17 cellular contexts compared by ENCODE assay signal in the genomic region with DNA sequence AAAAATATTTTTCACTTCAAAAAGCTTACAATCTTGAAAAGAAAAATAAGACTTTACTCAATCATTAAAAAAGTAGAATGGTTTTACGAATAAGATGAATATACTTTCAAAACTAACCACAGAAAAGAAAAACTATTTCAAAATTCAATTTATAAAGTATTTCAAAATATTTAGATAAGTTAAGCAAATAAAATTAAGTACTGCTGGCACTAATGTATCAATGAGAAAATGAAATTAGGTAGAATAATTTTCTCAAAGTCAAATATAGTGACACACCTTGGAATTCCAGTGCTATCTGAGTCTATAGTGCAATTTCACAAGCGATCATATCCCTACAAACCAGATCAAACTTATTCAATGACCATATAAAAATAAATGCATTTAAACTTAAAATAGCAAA.
DNase-seq lines count a peak whose midpoint lies in the region; ATAC-seq, FAIRE-seq and TF ChIP-seq lines count a peak whose summit lies in the region.
"Had no signal": no experiment of that assay in that cellular context is flagged by ENCODE, and none has a peak within 500 bp of the region (broad histone marks: within the 10 kb centered on the region; RNA-seq: fewer than 3 reads in every experiment).

No MANE protein-coding gene starts in this region.

- H3K4me1 ChIP-seq in HCT116 (ENCODE audit: control insufficient read depth in 1 of 2, insufficient read depth in 2 of 2, low read length in 2 of 2) (peaks cover 0 to 6% of the 10 kb centered on the region in 2 experiments; a peak in 1 of 4 replicates), mesenchymal stem cell (ENCODE audit: control insufficient read depth, insufficient read depth, low read depth, low read length) (no peaks in the 10 kb centered on the region)

- ATAC-seq in HCT116 (no peak), GM19452 (IDR thresholded peaks at IDR 0.05; ENCODE audit: unreplicated experiment) (no peak)
- no peak for ATAC-seq in activated T-helper 17 cell treated with anti-CD3 and anti-CD28 coated beads, Interleukin-2, amount 50 U/mL, for 72 hours (replicated peaks)
- ATAC-seq: GM23338 had no signal

- no peak overlapping the region for H2BK120ac ChIP-seq in mesenchymal stem cell (ENCODE audit: low read depth, low read length)

- H3K18ac ChIP-seq in mesenchymal stem cell (ENCODE audit: low read depth in 1 of 2, low read length in 2 of 2), result no peak overlapping the region

- no CpG with 5 or more reads among the region's 2 CpGs for WGBS in mesenchymal stem cell

- H2BK12ac ChIP-seq in mesenchymal stem cell (ENCODE audit: low read length in 2 of 2), result no peak overlapping the region

- H3K4ac ChIP-seq in mesenchymal stem cell (ENCODE audit: low read depth in 1 of 2, low read length in 2 of 2), result no peak overlapping the region

- H2BK5ac ChIP-seq in mesenchymal stem cell (ENCODE audit: low read depth, low read length, poor library complexity, severe bottlenecking), result peak overlapping the region; percentile 19

- BruUV-seq in HCT116 (replicated peaks; lab: Mats Ljungman, UMichigan), result no TSS peak

- H4K20me1 ChIP-seq in HCT116 (ENCODE audit: insufficient read depth), result no peaks in the 10 kb centered on the region

- RAD21 ChIA-PET in HCT116 (lab: Charles Lee; ENCODE audit: low non-redundant PET in 1 of 2, low total read pairs in 2 of 2, uncharacterized antibody in 2 of 2, unreplicated experiment in 2 of 2), result no interaction called here

- no peak overlapping the region for H3K4me3 Mint-ChIP-seq in activated T-helper 17 cell treated with anti-CD3 and anti-CD28 coated beads, Interleukin-2, amount 50 U/mL, for 72 hours
- H3K4me3 Mint-ChIP-seq: CD4-positive, alpha-beta memory T cell; GM23338; H9 had no signal

- H3K9me3 Mint-ChIP-seq in activated T-helper 17 cell treated with anti-CD3 and anti-CD28 coated beads, Interleukin-2, amount 50 U/mL, for 72 hours, result peaks cover 3% of the 10 kb centered on the region
- H3K9me3 Mint-ChIP-seq: GM23338, H9 had no signal

- no peak overlapping the region for H2BK15ac ChIP-seq in mesenchymal stem cell (ENCODE audit: low read depth, poor library complexity, severe bottlenecking)

- no peaks in the 10 kb centered on the region for H3K36me3 ChIP-seq in HCT116 (ENCODE audit: control insufficient read depth in 1 of 2, insufficient read depth in 2 of 2, low read length in 2 of 2)
- no peaks in the 10 kb centered on the region for H3K36me3 ChIP-seq in mesenchymal stem cell (ENCODE audit: control insufficient read depth in 1 of 2, insufficient read depth in 2 of 2, low read depth in 1 of 2, low read length in 2 of 2)

- intact Hi-C loops in HCT116 (cut with micrococcal nuclease), result no loop called here

- no peak overlapping the region for H3K4me2 ChIP-seq in HCT116 (ENCODE audit: low read length)
- H3K4me2 ChIP-seq in mesenchymal stem cell (ENCODE audit: low read length, poor library complexity, severe bottlenecking), result no peak overlapping the region
- H3K4me2 ChIP-seq: GM23338 had no signal

- no peaks in the 10 kb centered on the region for H3K36me3 Mint-ChIP-seq in activated T-helper 17 cell treated with anti-CD3 and anti-CD28 coated beads, Interleukin-2, amount 50 U/mL, for 72 hours (ENCODE audit: low read depth)
- H3K36me3 Mint-ChIP-seq: CD4-positive, alpha-beta memory T cell had no signal

- TF ChIP-seq RAD21 in HCT116 (IDR thresholded peaks at IDR 0.05; ENCODE audit: low read depth), result no peak

- H3K27me3 ChIP-seq in HCT116 (ENCODE audit: insufficient read depth, low read length), result no peaks in the 10 kb centered on the region
- H3K27me3 ChIP-seq in mesenchymal stem cell (ENCODE audit: control insufficient read depth in 1 of 2, insufficient read depth in 1 of 2, low read length in 2 of 2), result no peaks in the 10 kb centered on the region

- no peak overlapping the region for H3K23ac ChIP-seq in mesenchymal stem cell (ENCODE audit: low read length in 2 of 2)

- H3K4me3 ChIP-seq in HCT116 (replicated peaks in 1 of 2; ENCODE audit: low read depth in 1 of 2, low read length in 2 of 2) (no peak overlapping the region), mesenchymal stem cell (ENCODE audit: insufficient read depth in 1 of 2, low read depth in 1 of 2, low read length in 2 of 2) (no peak overlapping the region)
- H3K4me3 ChIP-seq: GM23338 had no signal

- H2AK5ac ChIP-seq in mesenchymal stem cell (ENCODE audit: low read length, severe bottlenecking), result no peak overlapping the region

- H3K27ac Mint-ChIP-seq in activated T-helper 17 cell treated with anti-CD3 and anti-CD28 coated beads, Interleukin-2, amount 50 U/mL, for 72 hours, result no peak overlapping the region
- H3K27ac Mint-ChIP-seq: CD4-positive, alpha-beta memory T cell; GM23338 had no signal

- peak; percentile 65 for FAIRE-seq in A204.1 (lab: Jason Lieb, UNC)
- FAIRE-seq in endometrium (lab: Jason Lieb, UNC), result peak; percentile 41
- FAIRE-seq: GM12892 had no signal

- no peak for TF ChIP-seq CTCF in HCT116 (IDR thresholded peaks at IDR 0.05 in 2 of 3, conservative IDR thresholded peaks at IDR 0.05 in 1 of 3; ENCODE audit: borderline replicate concordance in 1 of 3, insufficient read depth in 1 of 3, low read depth in 2 of 3, low read length in 2 of 3)

- H3K9me2 ChIP-seq in HCT116 (ENCODE audit: insufficient read depth), result no peaks in the 10 kb centered on the region; the same call in 1 of the 2 replicates

- CTCF ChIA-PET in HCT116 (lab: Charles Lee), result interaction anchor here (1.8 kb wide), 1 partner anchor 10 kb away, joined by 4 read pairs; no protein-coding TSS in a partner anchor

- H3K9me3 ChIP-seq in HCT116 (ENCODE audit: control insufficient read depth in 1 of 2, insufficient read depth in 1 of 2, low read depth in 1 of 2, low read length in 2 of 2) (no peaks in the 10 kb centered on the region), mesenchymal stem cell (ENCODE audit: control insufficient read depth, low read length) (no peaks in the 10 kb centered on the region)

- H3K9ac ChIP-seq in HCT116 (ENCODE audit: low read length) (no peak overlapping the region), mesenchymal stem cell (ENCODE audit: low read length) (no peak overlapping the region)

- no peaks in the 10 kb centered on the region for H3K27me3 Mint-ChIP-seq in activated T-helper 17 cell treated with anti-CD3 and anti-CD28 coated beads, Interleukin-2, amount 50 U/mL, for 72 hours
- H3K27me3 Mint-ChIP-seq: CD4-positive, alpha-beta memory T cell had no signal

- no peaks in the 10 kb centered on the region for H3K4me1 Mint-ChIP-seq in activated T-helper 17 cell treated with anti-CD3 and anti-CD28 coated beads, Interleukin-2, amount 50 U/mL, for 72 hours
- H3K4me1 Mint-ChIP-seq: CD4-positive, alpha-beta memory T cell had no signal

- H3K79me2 ChIP-seq in HCT116 (ENCODE audit: insufficient read depth, low read length), result no peaks in the 10 kb centered on the region

- TF ChIP-seq POLR2A in HCT116 (IDR thresholded peaks at IDR 0.05; ENCODE audit: borderline replicate concordance, extremely low read depth, insufficient read depth, insufficient read length), result no peak

- DNase-seq in HCT116 (ENCODE audit: low read depth, low spot score) (no peak), mesenchymal stem cell (no peak), NCI-H1694 treated with DMSO at 0.1 percent for 48 hours (lab: John Stamatoyannopoulos, UW) (no peak)
- DNase-seq: 8988T; C1 segment of cervical spinal cord; Calu3; CD4-positive, alpha-beta memory T cell; COR-L47; DMS53; DMS79 treated with DMSO at 0.1 percent for 48 hours; H9 had no signal

- POLR2A ChIA-PET in HCT116 (lab: Charles Lee), result no interaction called here

- no peaks in the 10 kb centered on the region for H3K79me1 ChIP-seq in mesenchymal stem cell (replicated peaks; ENCODE audit: low read length, poor library complexity, severe bottlenecking)

- no peak overlapping the region for H4K91ac ChIP-seq in mesenchymal stem cell (ENCODE audit: low read length)

- peak overlapping the region; percentile 47 for H2AFZ ChIP-seq in HCT116 (ENCODE audit: low read depth, low read length, poor library complexity, severe bottlenecking)
- H2AFZ ChIP-seq in mesenchymal stem cell (ENCODE audit: low read depth, low read length), result no peak overlapping the region
- H2AFZ ChIP-seq: GM23338 had no signal

- H4K8ac ChIP-seq in mesenchymal stem cell (ENCODE audit: low read length), result no peak overlapping the region

- H3K27ac ChIP-seq in HCT116 (ENCODE audit: low read depth, low read length) (no peak overlapping the region), mesenchymal stem cell (ENCODE audit: low read length, poor library complexity, severe bottlenecking) (no peak overlapping the region)

- H3K14ac ChIP-seq in mesenchymal stem cell (ENCODE audit: low read length in 2 of 2), result no peak overlapping the region

TF ChIP-seq in HCT116, 20 proteins besides CTCF, POLR2A, EP300 and RAD21 (continues in another document):
- no peak for TF ChIP-seq SIN3A (IDR thresholded peaks at IDR 0.05; ENCODE audit: low read depth)
- TF ChIP-seq CEBPB (IDR thresholded peaks at IDR 0.05; ENCODE audit: low read depth), result no peak
- no peak for TF ChIP-seq EGR1 (IDR thresholded peaks at IDR 0.05; ENCODE audit: low read depth)
- no peak for TF ChIP-seq REST (IDR thresholded peaks at IDR 0.05; ENCODE audit: low read depth)
- no peak for TF ChIP-seq ZNF274 (IDR thresholded peaks at IDR 0.05; ENCODE audit: low read depth, low read length)
- TF ChIP-seq ZFX (IDR thresholded peaks at IDR 0.05), result no peak
- TF ChIP-seq FOSL1 (IDR thresholded peaks at IDR 0.05; ENCODE audit: low read depth), result no peak
- no peak for TF ChIP-seq SRF (IDR thresholded peaks at IDR 0.05; ENCODE audit: low read depth)
